ENCODE assay signal across 13 cellular contexts in the genomic region with DNA sequence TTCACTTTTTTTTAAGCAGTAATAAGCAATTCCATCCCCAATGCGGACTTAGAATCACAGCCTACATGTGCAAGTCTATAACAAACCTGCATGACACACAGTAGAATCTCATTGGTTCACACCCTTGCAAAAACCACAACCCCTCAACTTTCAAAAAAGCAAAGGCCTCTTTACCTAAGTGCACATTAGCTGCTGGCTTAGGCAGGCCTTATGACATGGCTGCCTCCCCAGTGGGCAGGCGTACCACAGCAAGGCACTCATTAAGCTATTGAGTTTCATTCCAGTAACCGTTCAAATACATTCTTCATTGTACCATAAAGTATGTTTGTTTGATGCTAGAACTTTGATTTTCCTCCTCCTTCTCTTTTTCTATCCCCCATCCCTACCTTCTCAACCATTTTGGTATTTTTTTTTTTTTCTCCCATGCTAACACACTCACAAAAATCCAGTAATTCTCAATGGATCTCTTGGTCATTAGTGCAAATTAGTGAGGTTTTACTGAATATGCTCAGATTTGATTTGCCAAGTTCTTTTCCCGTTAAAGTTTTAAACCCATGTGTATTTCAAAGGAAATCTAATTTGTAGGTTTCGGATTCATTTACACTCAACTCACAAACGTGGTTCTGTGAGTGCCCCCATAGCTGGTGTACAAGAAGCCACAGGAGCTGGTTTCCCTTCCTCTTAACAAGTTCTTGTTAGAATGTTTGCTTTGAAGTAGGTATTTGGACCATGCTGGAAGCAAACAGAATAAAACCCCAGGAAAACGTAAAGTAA.
DNase-seq lines count a peak whose midpoint lies in the region; ATAC-seq and TF ChIP-seq lines count a peak whose summit lies in the region.
"Had no signal": no experiment of that assay in that cellular context is flagged by ENCODE, and none has a peak within 500 bp of the region (broad histone marks: within the 10 kb centered on the region; RNA-seq: fewer than 3 reads in every experiment).

No MANE protein-coding gene starts in this region.

- H3K4me1 Mint-ChIP-seq in activated CD4-positive, alpha-beta memory T cell treated with anti-CD3 and anti-CD28 coated beads for 36 hours (ENCODE audit: low read depth) = peaks cover 16% of the 10 kb centered on the region
- H3K4me1 Mint-ChIP-seq: H9 had no signal

- POLR2A ChIA-PET in activated CD4-positive, alpha-beta memory T cell treated with anti-CD3 and anti-CD28 coated beads for 36 hours (lab: Charles Lee) = no interaction called here

- TF ChIP-seq EP300 in transverse colon (IDR thresholded peaks at IDR 0.05; ENCODE audit: low read depth) = no peak

- TF ChIP-seq CTCF in GM10266 (IDR thresholded peaks at IDR 0.05; ENCODE audit: control insufficient read depth, insufficient read depth, low read depth, missing control alignments) = no peak
- TF ChIP-seq CTCF in transverse colon (IDR thresholded peaks at IDR 0.05) = no peak
- TF ChIP-seq CTCF in left ventricle myocardium inferior (IDR thresholded peaks at IDR 0.05; ENCODE audit: borderline replicate concordance) = no peak

- H3K27ac Mint-ChIP-seq in activated CD4-positive, alpha-beta memory T cell treated with anti-CD3 and anti-CD28 coated beads for 36 hours = no peak overlapping the region
- H3K27ac Mint-ChIP-seq: H9 had no signal

- H3K36me3 ChIP-seq in transverse colon = no peaks in the 10 kb centered on the region
- peaks cover 6% of the 10 kb centered on the region for H3K36me3 ChIP-seq in left ventricle myocardium inferior
- H3K36me3 ChIP-seq: neutrophil had no signal

- H3K27ac ChIP-seq in transverse colon = no peak overlapping the region
- no peak overlapping the region for H3K27ac ChIP-seq in left ventricle myocardium inferior (replicated peaks)
- H3K27ac ChIP-seq: neutrophil had no signal

- H3K4me1 ChIP-seq in transverse colon (no peaks in the 10 kb centered on the region), left ventricle myocardium inferior (no peaks in the 10 kb centered on the region)

- peaks cover 34% of the 10 kb centered on the region for H3K36me3 Mint-ChIP-seq in activated CD4-positive, alpha-beta memory T cell treated with anti-CD3 and anti-CD28 coated beads for 36 hours

- in situ Hi-C loops in transverse colon (cut with MboI; ENCODE audit: low pct_ligation_motif_present in 1 of 4, low pct_unique_long_range_greater_than_20kb in 1 of 4, low sequenced_read_pairs in 3 of 4) = no loop called here

- H3K4me3 ChIP-seq in transverse colon (no peak overlapping the region), left ventricle myocardium inferior (no peak overlapping the region)

- peak; percentile 37 for DNase-seq in GM10266 (ENCODE audit: extremely low spot score)
- no peak for DNase-seq in DMS153 treated with DMSO at 0.1 percent for 48 hours (lab: John Stamatoyannopoulos, UW; ENCODE audit: unreplicated experiment)
- DNase-seq in transverse colon = no peak
- DNase-seq in activated CD4-positive, alpha-beta memory T cell treated with anti-CD3 and anti-CD28 coated beads for 36 hours = no peak
- no peak for DNase-seq in left ventricle myocardium inferior
- DNase-seq: EL, H9 had no signal

- intact Hi-C loops in transverse colon (cut with DNase I; ENCODE audit: low total_unique reads) (no loop called here), left ventricle myocardium inferior (cut with micrococcal nuclease) (no loop called here)
- intact Hi-C loops in activated CD4-positive, alpha-beta memory T cell treated with anti-CD3 and anti-CD28 coated beads for 36 hours (cut with micrococcal nuclease) = no loop called here

- H3K27me3 ChIP-seq in transverse colon (no peaks in the 10 kb centered on the region), left ventricle myocardium inferior (ENCODE audit: low read depth) (peaks cover 9% of the 10 kb centered on the region)
- H3K27me3 ChIP-seq: neutrophil had no signal

- TF ChIP-seq POLR2A in transverse colon (IDR thresholded peaks at IDR 0.05) = no peak

- H3K9me3 ChIP-seq in transverse colon (no peaks in the 10 kb centered on the region), left ventricle myocardium inferior (replicated peaks) (peaks cover 12% of the 10 kb centered on the region)
- H3K9me3 ChIP-seq: neutrophil had no signal

- CTCF ChIA-PET in activated CD4-positive, alpha-beta memory T cell treated with anti-CD3 and anti-CD28 coated beads for 36 hours (lab: Charles Lee) = interaction anchor here (1.3 kb wide), 1 partner anchor 237 kb away, joined by 3 read pairs; no protein-coding TSS in a partner anchor

- no peak overlapping the region for H3K4me3 Mint-ChIP-seq in activated CD4-positive, alpha-beta memory T cell treated with anti-CD3 and anti-CD28 coated beads for 36 hours
- H3K4me3 Mint-ChIP-seq: central memory CD8-positive, alpha-beta T cell; H9 had no signal

- 84 to 88% methylated on average over 7 of the region's 7 CpGs for WGBS in transverse colon (ENCODE audit: low coverage in 1 of 2), 2 donors

- no peaks in the 10 kb centered on the region for H3K27me3 Mint-ChIP-seq in activated CD4-positive, alpha-beta memory T cell treated with anti-CD3 and anti-CD28 coated beads for 36 hours
- H3K27me3 Mint-ChIP-seq: activated T-helper 17 cell treated with anti-CD3 and anti-CD28 coated beads, Interleukin-2, amount 50 U/mL, for 72 hours; central memory CD8-positive, alpha-beta T cell had no signal

- ATAC-seq in GM19043 (IDR thresholded peaks at IDR 0.05; ENCODE audit: low read depth, unreplicated experiment) = peak; percentile 44
- ATAC-seq in HG02623 (IDR thresholded peaks at IDR 0.05; ENCODE audit: unreplicated experiment) = peak; percentile 60
- ATAC-seq in HG03378 (IDR thresholded peaks at IDR 0.05; ENCODE audit: unreplicated experiment) = peak; percentile 74
- ATAC-seq: activated T-helper 17 cell treated with anti-CD3 and anti-CD28 coated beads, Interleukin-2, amount 50 U/mL, for 72 hours had no signal

- peaks cover 15% of the 10 kb centered on the region for H3K9me3 Mint-ChIP-seq in activated CD4-positive, alpha-beta memory T cell treated with anti-CD3 and anti-CD28 coated beads for 36 hours
